ENCODE assay signal across 9 cellular contexts in genomic region chr4:8896506-8896905, GRCh38. TPM values are rescaled to one million over a fixed set of nuclear protein-coding genes. Genes with fewer than 3 reads are reported as not detected.
"Had no signal": no experiment of that assay in that cellular context is flagged by ENCODE, and none has a peak within 500 bp of the region (broad histone marks: within the 10 kb centered on the region; RNA-seq: fewer than 3 reads in every experiment).

No MANE protein-coding gene starts in this region.

- ATAC-seq: HepG2 had no signal

- H3K27ac Mint-ChIP-seq: H9, IgD-negative memory B cell had no signal

- H3K36me3 Mint-ChIP-seq: IgD-negative memory B cell had no signal

- H3K4me3 Mint-ChIP-seq: H9, IgD-negative memory B cell had no signal

- H3K27ac ChIP-seq: HL-60 had no signal

- DNase-seq: GOT3, H9, HCEC 1CT, KG1 had no signal

- H3K4me1 Mint-ChIP-seq: IgD-negative memory B cell had no signal

- FAIRE-seq: H54, HepG2 had no signal

RNA-seq across cellular contexts. Expression of gene HMX1, which starts 24.9 kb away (rescaled TPM):
- total RNA-seq: HepG2, HT1080 had no signal
- polyA plus RNA-seq: HepG2, IgD-negative memory B cell had no signal
